Comparison of ENCODE assay signal across 18 cellular contexts in the genomic region with DNA sequence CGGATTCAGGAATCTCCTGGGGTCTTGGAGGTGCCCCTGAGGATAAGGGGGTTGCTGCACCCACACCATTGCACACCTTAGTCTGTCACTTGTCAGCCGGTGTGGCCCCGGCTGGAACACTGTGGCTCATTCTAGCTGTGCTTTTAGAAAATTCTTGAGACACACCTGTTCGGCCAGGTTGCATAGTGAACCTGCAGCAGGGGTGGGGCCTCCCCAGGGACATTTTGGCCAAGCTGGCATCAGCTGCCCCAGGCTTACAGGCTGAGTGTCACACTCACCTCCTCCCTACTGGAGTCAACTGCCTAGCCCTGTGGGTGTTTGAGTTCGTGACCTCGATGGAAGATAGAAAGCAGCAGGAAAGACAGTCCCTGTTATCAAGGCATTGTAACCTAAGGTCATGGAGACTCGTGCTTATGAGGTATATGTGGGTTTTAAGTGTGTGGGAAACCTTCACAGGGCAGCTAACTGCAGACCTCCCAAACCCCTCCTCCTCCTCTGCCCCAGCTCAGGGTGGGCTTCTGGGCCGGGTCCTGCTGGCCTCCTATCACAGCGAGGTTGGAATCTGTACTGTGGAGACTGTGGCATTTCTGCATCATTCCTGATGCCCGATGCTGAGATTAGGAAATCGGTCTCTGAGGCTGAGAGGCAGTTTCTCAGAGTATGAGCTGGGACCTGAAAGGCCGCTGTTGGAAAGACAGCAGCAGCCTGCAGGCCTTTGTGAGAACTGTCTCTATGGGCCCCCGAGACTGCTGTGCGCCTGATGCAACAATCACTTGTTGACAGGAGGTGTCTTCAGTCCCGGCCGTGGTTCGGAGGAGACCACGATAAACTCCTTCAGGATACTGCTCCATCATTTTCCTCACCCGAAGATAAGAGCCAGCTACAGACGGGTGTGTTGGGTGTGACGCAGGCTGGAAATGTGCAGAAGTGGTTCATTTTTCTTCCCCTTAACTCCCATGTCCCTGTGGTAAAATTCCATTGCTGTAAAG.
A peak's percentile ranks its signal among the peaks of the same experiment; 100 is the strongest.
DNase-seq lines count a peak whose midpoint lies in the region; ATAC-seq, FAIRE-seq and TF ChIP-seq lines count a peak whose summit lies in the region.
"Had no signal": no experiment of that assay in that cellular context is flagged by ENCODE, and none has a peak within 500 bp of the region (broad histone marks: within the 10 kb centered on the region; RNA-seq: fewer than 3 reads in every experiment).

No MANE protein-coding gene starts in this region.

- H4K20me1 ChIP-seq in K562 (replicated peaks; ENCODE audit: control insufficient read depth, insufficient read depth, low read length) = peaks cover 13% of the 10 kb centered on the region

- no peak for FAIRE-seq in K562 (lab: Jason Lieb, UNC)
- FAIRE-seq: GM12878 had no signal

- H3K9ac ChIP-seq in K562 (ENCODE audit: insufficient read depth in 1 of 2, low read depth in 2 of 2, low read length in 2 of 2) = peak overlapping the region in 1 of 2 experiments; percentile 68; a peak in 2 of 4 replicates
- no peak overlapping the region for H3K9ac ChIP-seq in trophoblast cell (ENCODE audit: low read length)
- H3K9ac ChIP-seq: KMS-11 had no signal

- 35% methylated on average over 16 of the region's 21 CpGs for WGBS in K562 (ENCODE audit: insufficient coverage, low coverage, missing lambda C conversion rate)
- WGBS in trophoblast cell (ENCODE audit: extremely low coverage, insufficient coverage, insufficient read length) = no CpG with 5 or more reads among the region's 21 CpGs

- H3K79me2 ChIP-seq in K562 (ENCODE audit: control insufficient read depth, insufficient read depth, low read length) = no peaks in the 10 kb centered on the region; the same call in 1 of the 3 replicates
- H3K79me2 ChIP-seq in trophoblast cell (ENCODE audit: control insufficient read depth, insufficient read depth, low read length, poor library complexity) = peaks cover 3% of the 10 kb centered on the region

- no peak overlapping the region for H3K23ac ChIP-seq in trophoblast cell (ENCODE audit: low read length)

- no peaks in the 10 kb centered on the region for H3K27me3 ChIP-seq in K562 (ENCODE audit: control insufficient read depth in 2 of 2, insufficient read depth in 2 of 2, low read length in 2 of 2)
- H3K27me3 ChIP-seq in left ventricle myocardium inferior (ENCODE audit: low read depth) = no peaks in the 10 kb centered on the region
- H3K27me3 ChIP-seq in trophoblast cell (ENCODE audit: insufficient read depth, low read length) = no peaks in the 10 kb centered on the region
- H3K27me3 ChIP-seq: gastrocnemius medialis had no signal

- no peak; a peak in 1 of 4 replicates for TF ChIP-seq RAD21 in K562 (CRISPR knock-in tag; conservative IDR thresholded peaks at IDR 0.05 in 1 of 2, IDR thresholded peaks at IDR 0.05 in 1 of 2)

- no peak overlapping the region for H2AK5ac ChIP-seq in trophoblast cell (ENCODE audit: low read length)

- H4K91ac ChIP-seq in trophoblast cell (ENCODE audit: low read depth, low read length) = no peak overlapping the region

- H3K4ac ChIP-seq in trophoblast cell (ENCODE audit: low read depth, low read length) = no peak overlapping the region

- H4K8ac ChIP-seq in trophoblast cell (ENCODE audit: low read depth, low read length) = no peak overlapping the region

- no peak overlapping the region for H3K14ac ChIP-seq in trophoblast cell (ENCODE audit: low read length)

- no peak for TF ChIP-seq EP300 in K562 (IDR thresholded peaks at IDR 0.05; ENCODE audit: low read length)

- H3K9me1 ChIP-seq in K562 (ENCODE audit: control insufficient read depth, insufficient read depth, low read length) = peaks cover 2% of the 10 kb centered on the region

- POLR2A ChIA-PET in K562 (lab: Yijun Ruan, JAX) = interaction anchor here (0.6 to 0.9 kb wide), 4 partner anchors 11 to 383 kb away, joined by 3 read pairs; no protein-coding TSS in a partner anchor

- peaks cover 12 to 16% of the 10 kb centered on the region in 2 experiments; a peak in 4 of 5 replicates for H3K4me1 ChIP-seq in K562 (replicated peaks in 1 of 2; ENCODE audit: control insufficient read depth in 2 of 2, insufficient read depth in 2 of 2, low read length in 2 of 2)
- peaks cover 28% of the 10 kb centered on the region for H3K4me1 ChIP-seq in left ventricle myocardium inferior
- H3K4me1 ChIP-seq in trophoblast cell (ENCODE audit: control insufficient read depth in 1 of 2, insufficient read depth in 2 of 2, low read length in 2 of 2) = peaks cover 5 to 18% of the 10 kb centered on the region in 2 experiments

- H3K36me3 ChIP-seq in K562 (ENCODE audit: control insufficient read depth, insufficient read depth, low read length) (no peaks in the 10 kb centered on the region), left ventricle myocardium inferior (no peaks in the 10 kb centered on the region), trophoblast cell (ENCODE audit: control insufficient read depth in 1 of 2, insufficient read depth in 2 of 2, low read length in 2 of 2) (no peaks in the 10 kb centered on the region)
- H3K36me3 ChIP-seq: gastrocnemius medialis had no signal

- no peak overlapping the region for H2BK5ac ChIP-seq in trophoblast cell (ENCODE audit: low read depth, low read length, poor library complexity)

- DNase-seq in CMK (ENCODE audit: low read depth) (peak; percentile 8), K562 (ENCODE audit: extremely low read depth in 1 of 4, low spot score in 3 of 4) (peak in 3 of 4 experiments; percentile 11 to 38 (median 30)), left ventricle myocardium inferior (peak; percentile 49), trophoblast cell (peak; percentile 31 to 45), NCI-H526 (lab: John Stamatoyannopoulos, UW) (no peak), SW480 (ENCODE audit: low spot score) (no peak)
- DNase-seq: activated CD4-positive, alpha-beta T cell treated with anti-CD3 and anti-CD28 coated beads, Interleukin-2, amount 10 ng/mL, durations not matched to agents 7 days and 5 days; activated T-cell treated with anti-CD3 and anti-CD28 coated beads, Interleukin-2, amount 50 U/mL, for 48 hours; effector CD4-positive, alpha-beta T cell; EL; gastrocnemius medialis; NCI-H1694 treated with DMSO at 0.1 percent for 48 hours; NCI-H748 treated with DMSO at 0.1 percent for 48 hours; T-helper 2 cell had no signal

- H3K18ac ChIP-seq in trophoblast cell (ENCODE audit: low read length) = no peak overlapping the region

- TF ChIP-seq POLR2A in K562 (conservative IDR thresholded peaks at IDR 0.05) = no peak

- no peak overlapping the region for H4K12ac ChIP-seq in trophoblast cell (ENCODE audit: low read depth, low read length)

- peak; percentile 93 for ATAC-seq in K562
- ATAC-seq in HG03439 (IDR thresholded peaks at IDR 0.05; ENCODE audit: unreplicated experiment) = no peak
- ATAC-seq in HG02884 (IDR thresholded peaks at IDR 0.05; ENCODE audit: unreplicated experiment) = no peak
- ATAC-seq: GM12878 had no signal

- H3K4me3 ChIP-seq in K562 (no peak overlapping the region), left ventricle myocardium inferior (no peak overlapping the region), trophoblast cell (ENCODE audit: low read depth, low read length) (no peak overlapping the region)
- H3K4me3 ChIP-seq: GM12878 had no signal

- no peak overlapping the region for H3K27ac ChIP-seq in K562 (ENCODE audit: extremely low read depth, low read depth, low read length)
- H3K27ac ChIP-seq in left ventricle myocardium inferior (replicated peaks) = peak overlapping the region; percentile 13
- H3K27ac ChIP-seq in trophoblast cell (ENCODE audit: low read depth, low read length) = no peak overlapping the region
- H3K27ac ChIP-seq: gastrocnemius medialis, KMS-11 had no signal

- no TSS peak for BruUV-seq in K562 (replicated peaks; lab: Mats Ljungman, UMichigan)

- H2BK12ac ChIP-seq in trophoblast cell (ENCODE audit: low read length) = no peak overlapping the region

- H2AFZ ChIP-seq in K562 (ENCODE audit: low read depth, low read length) = no peak overlapping the region
- H2AFZ ChIP-seq in trophoblast cell (ENCODE audit: insufficient read depth, low read length, poor library complexity) = no peak overlapping the region

- H3K9me3 ChIP-seq in K562 (replicated peaks; ENCODE audit: control insufficient read depth, insufficient read depth, low read depth, low read length) = no peaks in the 10 kb centered on the region
- H3K9me3 ChIP-seq in left ventricle myocardium inferior (replicated peaks) = no peaks in the 10 kb centered on the region
- H3K9me3 ChIP-seq in trophoblast cell (ENCODE audit: insufficient read depth, low read depth, low read length) = no peaks in the 10 kb centered on the region
- H3K9me3 ChIP-seq: gastrocnemius medialis had no signal

- intact Hi-C loops in K562 (cut with micrococcal nuclease) (no loop called here), left ventricle myocardium inferior (cut with micrococcal nuclease) (no loop called here)

- H2BK120ac ChIP-seq in trophoblast cell (ENCODE audit: insufficient read depth, low read length, poor library complexity) = no peak overlapping the region

- H3K79me1 ChIP-seq in trophoblast cell (ENCODE audit: low read length) = no peaks in the 10 kb centered on the region

- in situ Hi-C loops in K562 (cut with MboI) = no loop called here

- TF ChIP-seq CTCF in K562 (IDR thresholded peaks at IDR 0.05 in 2 of 3, conservative IDR thresholded peaks at IDR 0.05 in 1 of 3; ENCODE audit: insufficient read depth in 2 of 3, low read depth in 1 of 3, low read length in 3 of 3) (no peak), left ventricle myocardium inferior (IDR thresholded peaks at IDR 0.05; ENCODE audit: borderline replicate concordance) (peak; percentile 37)

- peak overlapping the region; percentile 21; the same call in 1 of the 2 replicates for H3K4me2 ChIP-seq in K562 (ENCODE audit: insufficient read depth, low read length)
- H3K4me2 ChIP-seq in trophoblast cell (ENCODE audit: low read length) = no peak overlapping the region
- H3K4me2 ChIP-seq: KMS-11 had no signal

- CTCF ChIA-PET in K562 (lab: Yijun Ruan, JAX; ENCODE audit: low intra/inter-chr PET ratio) = no interaction called here

TF ChIP-seq in K562, 482 proteins besides CTCF, POLR2A, EP300 and RAD21 (continues in another document):
- no peak for TF ChIP-seq ZNF780A (CRISPR knock-in tag; IDR thresholded peaks at IDR 0.05)
- peak; percentile 75 for TF ChIP-seq MEIS2 (IDR thresholded peaks at IDR 0.05; ENCODE audit: partially characterized antibody)

Comparison
In these comparisons a context has a peak if more than half of its experiments do, and no peak if none do; other contexts are left out.
1. DNase-seq: peak in CMK (single experiment), K562 (3 of 4), left ventricle myocardium inferior (single experiment) and trophoblast cell (2 of 2); none in NCI-H526 (0 of 2) and SW480 (single experiment).